In genomic region chr11:65399249-65399648, GRCh38 we compare ENCODE assay signal across 18 cellular contexts. TPM values are rescaled to one million over a fixed set of nuclear protein-coding genes. Genes with fewer than 3 reads are reported as not detected.
A peak's percentile ranks its signal among the peaks of the same experiment; 100 is the strongest.
DNase-seq lines count a peak whose midpoint lies in the region; ATAC-seq and TF ChIP-seq lines count a peak whose summit lies in the region.
"Had no signal": no experiment of that assay in that cellular context is flagged by ENCODE, and none has a peak within 500 bp of the region (broad histone marks: within the 10 kb centered on the region; RNA-seq: fewer than 3 reads in every experiment).

No MANE protein-coding gene starts in this region.

- H3K27ac Mint-ChIP-seq in endothelial cell (ENCODE audit: unreplicated experiment) (peak overlapping the region; percentile 9), CD14-positive monocyte (peak overlapping the region in 2 of 7 donors; percentile 46)
- peak overlapping the region; percentile 74 for H3K27ac Mint-ChIP-seq in stimulated activated effector memory CD8-positive, alpha-beta T cell treated with anti-CD3 and anti-CD28 coated beads, Interleukin-12 subunit alpha, Interleukin-12 subunit beta, amount 100 ng/mL, for 72 hours

- H3K4me3 Mint-ChIP-seq in endothelial cell (ENCODE audit: unreplicated experiment) (no peak overlapping the region), CD14-positive monocyte (no peak overlapping the region)
- H3K4me3 Mint-ChIP-seq in stimulated activated effector memory CD8-positive, alpha-beta T cell treated with anti-CD3 and anti-CD28 coated beads, Interleukin-12 subunit alpha, Interleukin-12 subunit beta, amount 100 ng/mL, for 72 hours: no peak overlapping the region
- H3K4me3 Mint-ChIP-seq: H9 had no signal

- H3K4me1 Mint-ChIP-seq in endothelial cell (ENCODE audit: unreplicated experiment) (peaks cover 17% of the 10 kb centered on the region), CD14-positive monocyte (peaks cover 15% of the 10 kb centered on the region)
- peaks cover 19% of the 10 kb centered on the region for H3K4me1 Mint-ChIP-seq in stimulated activated effector memory CD8-positive, alpha-beta T cell treated with anti-CD3 and anti-CD28 coated beads, Interleukin-12 subunit alpha, Interleukin-12 subunit beta, amount 100 ng/mL, for 72 hours

- no peak overlapping the region for H3K4me3 ChIP-seq in WERI-Rb-1 (ENCODE audit: low read depth, low read length)
- H3K4me3 ChIP-seq: GM12878 had no signal

- DNase-seq in RWPE1 (ENCODE audit: low spot score) (no peak), endothelial cell (ENCODE audit: low spot score) (no peak), CD14-positive monocyte (ENCODE audit: low spot score) (no peak), WERI-Rb-1 (no peak)
- DNase-seq in stimulated activated effector memory CD8-positive, alpha-beta T cell treated with anti-CD3 and anti-CD28 coated beads, Interleukin-12 subunit alpha, Interleukin-12 subunit beta, amount 100 ng/mL, for 72 hours (ENCODE audit: low spot score in 2 of 2): no peak
- DNase-seq: ACHN; CD8-positive, alpha-beta memory T cell; COR-L47; DMS 273 treated with DMSO at 0.1 percent for 48 hours; DMS53; DND-41; EL; GOT3; H9; KG1 had no signal

- ATAC-seq in stimulated activated effector memory CD8-positive, alpha-beta T cell treated with anti-CD3 and anti-CD28 coated beads, Interleukin-12 subunit alpha, Interleukin-12 subunit beta, amount 100 ng/mL, for 72 hours: no peak
- no peak for ATAC-seq in GM18519 (IDR thresholded peaks at IDR 0.05; ENCODE audit: low FRiP score, unreplicated experiment)
- no peak for ATAC-seq in HG02973 (IDR thresholded peaks at IDR 0.05; ENCODE audit: unreplicated experiment)
- ATAC-seq: GM12878 had no signal

- peaks cover 42% of the 10 kb centered on the region for H3K36me3 ChIP-seq in WERI-Rb-1

- H3K9me3 Mint-ChIP-seq in endothelial cell (ENCODE audit: unreplicated experiment) (no peaks in the 10 kb centered on the region), CD14-positive monocyte (peaks cover 0 to 1% (median 0%) of the 10 kb centered on the region in 7 donors)
- H3K9me3 Mint-ChIP-seq in stimulated activated effector memory CD8-positive, alpha-beta T cell treated with anti-CD3 and anti-CD28 coated beads, Interleukin-12 subunit alpha, Interleukin-12 subunit beta, amount 100 ng/mL, for 72 hours: no peaks in the 10 kb centered on the region
- H3K9me3 Mint-ChIP-seq: CD8-positive, alpha-beta memory T cell; H9 had no signal

- H3K9me3 ChIP-seq in WERI-Rb-1 (ENCODE audit: severe bottlenecking): no peaks in the 10 kb centered on the region

- intact Hi-C loops in CD14-positive monocyte (cut with micrococcal nuclease): no loop called here

- TF ChIP-seq CTCF in RWPE1 (conservative IDR thresholded peaks at IDR 0.05; ENCODE audit: low read depth) (no peak), endothelial cell (IDR thresholded peaks at IDR 0.05; ENCODE audit: unreplicated experiment) (no peak), CD14-positive monocyte (IDR thresholded peaks at IDR 0.05) (no peak), WERI-Rb-1 (IDR thresholded peaks at IDR 0.05; ENCODE audit: low read depth, low read length) (no peak)

- peak overlapping the region; percentile 15 for H3K27ac ChIP-seq in RWPE1
- H3K27ac ChIP-seq in WERI-Rb-1: no peak overlapping the region

- H3K36me3 Mint-ChIP-seq in endothelial cell (ENCODE audit: low read depth, unreplicated experiment) (peaks cover 22% of the 10 kb centered on the region), CD14-positive monocyte (peaks cover 58 to 85% of the 10 kb centered on the region in 2 donors)
- H3K36me3 Mint-ChIP-seq in stimulated activated effector memory CD8-positive, alpha-beta T cell treated with anti-CD3 and anti-CD28 coated beads, Interleukin-12 subunit alpha, Interleukin-12 subunit beta, amount 100 ng/mL, for 72 hours: peaks cover 85% of the 10 kb centered on the region

- H3K27me3 Mint-ChIP-seq in endothelial cell (ENCODE audit: unreplicated experiment) (peaks cover 6% of the 10 kb centered on the region), CD14-positive monocyte (ENCODE audit: low read depth in 3 of 3) (peaks cover 0 to 3% (median 0%) of the 10 kb centered on the region in 3 donors)
- H3K27me3 Mint-ChIP-seq: CD8-positive, alpha-beta memory T cell had no signal

- CTCF ChIA-PET in RWPE1 (lab: Yijun Ruan, JAX): no interaction called here

- POLR2A ChIA-PET in RWPE1 (lab: Yijun Ruan, JAX; ENCODE audit: low non-redundant PET): no interaction called here

- H3K27me3 ChIP-seq in WERI-Rb-1 (ENCODE audit: insufficient read depth, low read depth, severe bottlenecking): no peaks in the 10 kb centered on the region

RNA-seq across cellular contexts. Expression of gene FRMD8, which starts 12.8 kb away (rescaled TPM):
- total RNA-seq in endothelial cell (ENCODE audit: unreplicated experiment): 76.0 TPM
- polyA plus RNA-seq in CD14-positive monocyte: 10 to 100 TPM; 33.7 to 41.2 TPM

RNA-seq across cellular contexts. Expression of gene SLC25A45, which starts 16.8 kb away (rescaled TPM):
- total RNA-seq in endothelial cell (ENCODE audit: unreplicated experiment): 3.3 TPM
- 1 to 10 TPM; 3.7 to 4.1 TPM for polyA plus RNA-seq in CD14-positive monocyte

RNA-seq across cellular contexts. Expression of gene NEAT1, which starts 23.3 kb away (rescaled TPM):
- 43.4 TPM for total RNA-seq in endothelial cell (ENCODE audit: unreplicated experiment)
- 1 to 10 TPM in 1 of 2 donors, under 1 TPM in 1; 0.90 to 1.3 TPM for polyA plus RNA-seq in CD14-positive monocyte

RNA-seq across cellular contexts. Expression of gene TIGD3, which starts 44.7 kb away (rescaled TPM):
- total RNA-seq in endothelial cell (ENCODE audit: unreplicated experiment): 0.44 TPM
- polyA plus RNA-seq in CD14-positive monocyte: 1 to 10 TPM; 2.8 to 3.7 TPM
